In the genomic region with DNA sequence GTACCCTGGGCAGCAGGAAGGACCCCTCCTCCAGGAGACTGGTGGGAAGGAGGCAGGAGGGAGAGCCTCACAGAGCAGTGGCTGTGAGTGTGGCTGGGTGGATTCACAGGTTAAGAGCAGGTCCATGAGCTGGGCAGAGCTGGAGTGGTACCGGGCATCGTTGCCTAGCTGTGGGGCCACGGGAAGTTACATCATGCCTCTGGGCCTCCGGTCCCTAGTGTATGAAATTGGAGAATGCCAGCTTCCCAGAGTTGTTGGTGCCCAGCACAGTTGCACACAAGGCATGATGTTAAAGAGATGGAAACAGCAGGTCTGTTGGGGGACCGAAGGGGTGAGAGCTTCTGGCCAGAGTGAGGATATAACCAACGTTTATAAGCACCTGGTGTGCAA, we compare ENCODE assay signal across 16 cellular contexts. TPM values are rescaled to one million over a fixed set of nuclear protein-coding genes. Genes with fewer than 3 reads are reported as not detected.
DNase-seq lines count a peak whose midpoint lies in the region; ATAC-seq and TF ChIP-seq lines count a peak whose summit lies in the region.
"Had no signal": no experiment of that assay in that cellular context is flagged by ENCODE, and none has a peak within 500 bp of the region (broad histone marks: within the 10 kb centered on the region; RNA-seq: fewer than 3 reads in every experiment).

No MANE protein-coding gene starts in this region.

- no CpG with 5 or more reads among the region's 6 CpGs for WGBS in neuronal stem cell (ENCODE audit: extremely low coverage in 2 of 2, insufficient read length in 2 of 2, insufficient replicate concordance in 1 of 2), 2 donors

- no peaks in the 10 kb centered on the region for H3K36me3 ChIP-seq in CD8-positive, alpha-beta memory T cell (ENCODE audit: insufficient read depth, low read length)
- H3K36me3 ChIP-seq in SJCRH30 (peaks cover 10% of the 10 kb centered on the region), neuronal stem cell (replicated peaks in 1 of 2; ENCODE audit: control insufficient read depth in 2 of 2, insufficient read depth in 2 of 2, low read length in 2 of 2) (no peaks in the 10 kb centered on the region)
- H3K36me3 ChIP-seq: transverse colon had no signal

- DNase-seq in CD8-positive, alpha-beta memory T cell, result no peak
- peak; percentile 39 for DNase-seq in NCI-H1092 (lab: John Stamatoyannopoulos, UW)
- peak in 1 of 2 experiments; percentile 57 for DNase-seq in SJCRH30
- no peak for DNase-seq in neuronal stem cell (ENCODE audit: low spot score)
- no peak for DNase-seq in germinal center (ENCODE audit: low spot score)
- no peak for DNase-seq in globus pallidus (ENCODE audit: low spot score)
- no peak for DNase-seq in HEK293T (ENCODE audit: extremely low spot score)
- DNase-seq: activated CD4-positive, alpha-beta T cell treated with anti-CD3 and anti-CD28 coated beads, Interleukin-2, amount 50 U/mL, for 1 hour; IMR-90; mammary epithelial cell; NCI-H2227 treated with DMSO at 0.1 percent for 48 hours; transverse colon had no signal

- no peak overlapping the region for H2BK5ac ChIP-seq in neuronal stem cell (ENCODE audit: low read length)

- CTCF ChIA-PET in CD8-positive, alpha-beta memory T cell (lab: Charles Lee), result interaction anchor here (1.3 kb wide), 1 partner anchor 19 kb away, joined by 3 read pairs; the partner anchor contains the start of gene FOXO6
- CTCF ChIA-PET in HEK293T (lab: Yijun Ruan, JAX), result no interaction called here

- no peaks in the 10 kb centered on the region for H3K9me3 Mint-ChIP-seq in CD8-positive, alpha-beta memory T cell
- H3K9me3 Mint-ChIP-seq: dendritic cell treated with granulocyte-macrophage colony-stimulating factor and Interleukin-4, amounts not matched to agents 40 ng/mL and 50 ng/mL, for 4 days had no signal

- H2BK120ac ChIP-seq in neuronal stem cell (ENCODE audit: low read depth, low read length), result no peak overlapping the region

- H3K36me3 Mint-ChIP-seq in CD8-positive, alpha-beta memory T cell, result no peaks in the 10 kb centered on the region

- peak overlapping the region; percentile 2 for H3K9ac ChIP-seq in neuronal stem cell (ENCODE audit: low read depth, low read length, poor library complexity)

- peak overlapping the region; percentile 80 for H2AK5ac ChIP-seq in neuronal stem cell (ENCODE audit: low read depth, low read length)

- H4K91ac ChIP-seq in neuronal stem cell (ENCODE audit: low read depth, low read length, poor library complexity), result no peak overlapping the region

- peak overlapping the region; percentile 52 for H3K18ac ChIP-seq in neuronal stem cell (ENCODE audit: low read length)

- no peaks in the 10 kb centered on the region for H3K9me3 ChIP-seq in CD8-positive, alpha-beta memory T cell (ENCODE audit: low read length)
- H3K9me3 ChIP-seq in SJCRH30 (replicated peaks) (no peaks in the 10 kb centered on the region), neuronal stem cell (replicated peaks in 1 of 2; ENCODE audit: control insufficient read depth in 2 of 2, insufficient read depth in 1 of 2, low read depth in 1 of 2, low read length in 2 of 2) (no peaks in the 10 kb centered on the region)
- H3K9me3 ChIP-seq: transverse colon had no signal

- ATAC-seq in HG02884 (IDR thresholded peaks at IDR 0.05; ENCODE audit: unreplicated experiment), result no peak
- ATAC-seq: Panc1 had no signal

- no peak overlapping the region for H3K4me3 ChIP-seq in CD8-positive, alpha-beta memory T cell (ENCODE audit: low read length)
- H3K4me3 ChIP-seq in SJCRH30 (no peak overlapping the region), neuronal stem cell (ENCODE audit: low read length in 2 of 2) (no peak overlapping the region)
- H3K4me3 ChIP-seq: transverse colon had no signal

- peak overlapping the region; percentile 44 for H3K23ac ChIP-seq in neuronal stem cell (ENCODE audit: low read depth, low read length, poor library complexity)

- no peaks in the 10 kb centered on the region for H3K4me1 ChIP-seq in CD8-positive, alpha-beta memory T cell (ENCODE audit: insufficient read depth, low read length)
- H3K4me1 ChIP-seq in SJCRH30, result peaks cover 30% of the 10 kb centered on the region
- H3K4me1 ChIP-seq in neuronal stem cell (ENCODE audit: control insufficient read depth in 2 of 2, insufficient read depth in 1 of 2, low read depth in 1 of 2, low read length in 2 of 2), result peaks cover 0 to 6% of the 10 kb centered on the region in 2 donors

- H2BK12ac ChIP-seq in neuronal stem cell (ENCODE audit: low read length), result no peak overlapping the region

- H4K8ac ChIP-seq in neuronal stem cell (ENCODE audit: low read depth, low read length), result no peak overlapping the region

- H3K4ac ChIP-seq in neuronal stem cell (ENCODE audit: low read length), result no peak overlapping the region

- POLR2A ChIA-PET in CD8-positive, alpha-beta memory T cell (lab: Charles Lee), result no interaction called here
- POLR2A ChIA-PET in HEK293T (lab: Yijun Ruan, JAX), result no interaction called here

- H3K27ac ChIP-seq in CD8-positive, alpha-beta memory T cell (ENCODE audit: low read depth, low read length), result no peak overlapping the region
- H3K27ac ChIP-seq in SJCRH30 (peak overlapping the region; percentile 15), neuronal stem cell (replicated peaks; ENCODE audit: low read length) (no peak overlapping the region)

- peak overlapping the region in 3 of 8 donors; percentile 2 to 22 (median 17) for H3K27ac Mint-ChIP-seq in CD8-positive, alpha-beta memory T cell
- H3K27ac Mint-ChIP-seq: dendritic cell treated with granulocyte-macrophage colony-stimulating factor and Interleukin-4, amounts not matched to agents 40 ng/mL and 50 ng/mL, for 4 days had no signal

- H2BK15ac ChIP-seq in neuronal stem cell (ENCODE audit: low read length), result no peak overlapping the region

- H3K4me2 ChIP-seq in neuronal stem cell (ENCODE audit: insufficient read depth, low read length, poor library complexity, severe bottlenecking), result no peak overlapping the region

- H3K4me3 Mint-ChIP-seq in CD8-positive, alpha-beta memory T cell, result peak overlapping the region in 5 of 7 donors; percentile 26 to 70 (median 58)
- H3K4me3 Mint-ChIP-seq: dendritic cell treated with granulocyte-macrophage colony-stimulating factor and Interleukin-4, amounts not matched to agents 40 ng/mL and 50 ng/mL, for 4 days had no signal

- H3K27me3 ChIP-seq in CD8-positive, alpha-beta memory T cell (ENCODE audit: insufficient read depth, low read length, poor library complexity, severe bottlenecking), result peaks cover 30% of the 10 kb centered on the region
- no peaks in the 10 kb centered on the region for H3K27me3 ChIP-seq in SJCRH30
- peaks cover 16 to 92% (median 51%) of the 10 kb centered on the region in 3 experiments for H3K27me3 ChIP-seq in neuronal stem cell (ENCODE audit: control insufficient read depth in 3 of 3, insufficient read depth in 3 of 3, low read depth in 1 of 3, low read length in 3 of 3)

- H3K27me3 Mint-ChIP-seq in CD8-positive, alpha-beta memory T cell, result peaks cover 31 to 72% of the 10 kb centered on the region in 2 donors

- H3K4me1 Mint-ChIP-seq in CD8-positive, alpha-beta memory T cell, result peaks cover 10 to 25% (median 13%) of the 10 kb centered on the region in 3 donors

- H2AFZ ChIP-seq in neuronal stem cell (ENCODE audit: low read length), result no peak overlapping the region

- no peak overlapping the region for H3K14ac ChIP-seq in neuronal stem cell (ENCODE audit: low read length)

- H3K79me1 ChIP-seq in neuronal stem cell (ENCODE audit: low read depth, low read length), result no peaks in the 10 kb centered on the region

TF ChIP-seq in HEK293T, 16 proteins besides CTCF, POLR2A, EP300 and RAD21:
- TF ChIP-seq L3MBTL2 (conservative IDR thresholded peaks at IDR 0.05) (no peak), LEF1 (IDR thresholded peaks at IDR 0.05; ENCODE audit: borderline replicate concordance) (no peak), HDGF (IDR thresholded peaks at IDR 0.05; ENCODE audit: borderline replicate concordance) (no peak), TARDBP (IDR thresholded peaks at IDR 0.05) (no peak), PKNOX1 (IDR thresholded peaks at IDR 0.05) (no peak), FOXK2 (IDR thresholded peaks at IDR 0.05) (no peak), FOXA1 (IDR thresholded peaks at IDR 0.05) (no peak), ELF4 (IDR thresholded peaks at IDR 0.05) (no peak), BHLHE40 (IDR thresholded peaks at IDR 0.05; ENCODE audit: borderline replicate concordance) (no peak), NFRKB (IDR thresholded peaks at IDR 0.05) (no peak), FOXM1 (IDR thresholded peaks at IDR 0.05; ENCODE audit: borderline replicate concordance) (no peak), CTBP1 (IDR thresholded peaks at IDR 0.05; ENCODE audit: borderline replicate concordance) (no peak), ZNF384 (IDR thresholded peaks at IDR 0.05) (no peak)

RNA-seq across cellular contexts. Expression of gene FOXO6, which starts 18.5 kb away (rescaled TPM):
- total RNA-seq in CD8-positive, alpha-beta memory T cell, result under 1 TPM in 1 of 2 experiments, not detected in 1; 0.11 TPM
- polyA plus RNA-seq in CD8-positive, alpha-beta memory T cell, result not detected
- total RNA-seq in SJCRH30 (2014; rRNA removed; shearing (Covaris generic)), result 11.9 and 12.9 TPM in 2 replicates
- polyA plus RNA-seq in neuronal stem cell (2013, experiment 1 of 2), result 3.4 TPM
- polyA plus RNA-seq in neuronal stem cell (2013, experiment 2 of 2), result 3.1 TPM
- total RNA-seq: IMR-90; T-helper 2 cell treated with Interferon-gamma antibody and Interleukin-4, amounts not matched to agents 100 ng/mL and 5 ng/mL, for 36 hours had no signal
- polyA plus RNA-seq: IMR-90, mammary epithelial cell had no signal

Comparison
In these comparisons a context has a peak if more than half of its experiments do, and no peak if none do; other contexts are left out.
1. RNA of gene FOXO6, which starts 18.5 kb away (total RNA-seq): 11.9 to 12.9 TPM in SJCRH30; 0.11 TPM in CD8-positive, alpha-beta memory T cell; every median in the first group is over 10 times any median in the second.